In the genomic region with DNA sequence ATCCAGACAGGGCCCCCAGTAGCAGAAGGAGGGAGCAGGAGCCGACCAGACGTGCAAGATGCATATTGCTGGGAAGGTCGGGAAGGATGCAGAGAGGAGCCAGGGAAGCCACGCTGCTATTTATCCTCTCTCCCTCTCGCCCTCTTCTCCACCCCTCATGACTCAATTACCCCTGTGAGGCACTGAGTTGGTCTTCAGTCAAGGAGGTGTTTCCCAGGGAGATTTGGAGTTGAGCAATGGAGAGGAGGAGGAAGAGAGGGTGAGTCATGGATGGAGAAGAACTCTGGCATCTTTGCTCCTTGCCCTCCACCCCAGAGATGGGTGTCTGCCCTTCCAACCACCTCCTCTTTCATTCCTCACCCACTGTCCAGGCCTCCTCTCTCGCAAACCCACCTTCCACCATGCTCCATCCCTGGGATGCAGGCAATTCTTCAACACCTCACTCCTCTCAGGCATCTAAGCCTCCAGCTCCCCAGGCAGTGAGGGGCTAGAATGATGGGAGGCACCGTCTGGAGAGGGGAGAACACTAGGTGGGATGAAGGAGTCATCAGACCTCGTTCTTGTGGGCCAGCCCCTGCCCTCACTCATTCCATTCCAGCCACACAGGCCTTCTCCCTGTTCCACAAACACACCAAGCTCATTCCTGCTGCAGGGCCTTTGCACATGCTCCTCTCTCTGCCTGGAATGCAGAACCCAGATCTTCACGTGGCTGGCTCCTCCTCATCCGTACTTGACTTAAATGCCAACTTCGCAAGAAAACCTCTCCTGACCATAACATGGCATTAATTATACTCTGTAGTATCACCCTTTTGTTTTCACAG, we compare ENCODE assay signal across 1 cellular context.
A peak's percentile ranks its signal among the peaks of the same experiment; 100 is the strongest.
TF ChIP-seq lines count a peak whose summit lies in the region.

A gene with protein sequence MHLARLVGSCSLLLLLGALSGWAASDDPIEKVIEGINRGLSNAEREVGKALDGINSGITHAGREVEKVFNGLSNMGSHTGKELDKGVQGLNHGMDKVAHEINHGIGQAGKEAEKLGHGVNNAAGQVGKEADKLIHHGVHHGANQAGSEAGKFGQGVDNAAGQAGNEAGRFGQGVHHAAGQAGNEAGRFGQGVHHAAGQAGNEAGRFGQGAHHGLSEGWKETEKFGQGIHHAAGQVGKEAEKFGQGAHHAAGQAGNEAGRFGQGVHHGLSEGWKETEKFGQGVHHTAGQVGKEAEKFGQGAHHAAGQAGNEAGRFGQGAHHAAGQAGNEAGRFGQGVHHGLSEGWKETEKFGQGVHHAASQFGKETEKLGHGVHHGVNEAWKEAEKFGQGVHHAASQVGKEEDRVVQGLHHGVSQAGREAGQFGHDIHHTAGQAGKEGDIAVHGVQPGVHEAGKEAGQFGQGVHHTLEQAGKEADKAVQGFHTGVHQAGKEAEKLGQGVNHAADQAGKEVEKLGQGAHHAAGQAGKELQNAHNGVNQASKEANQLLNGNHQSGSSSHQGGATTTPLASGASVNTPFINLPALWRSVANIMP (minus strand): TSS at position 94 of the 821 bp plus-strand sequence. CDS start 30 bp downstream, at position 64.

TF ChIP-seq in HEK293, 187 proteins besides CTCF, POLR2A, EP300 and RAD21 (continued from another document):
- TF ChIP-seq ZFHX2 (tag by site-specific recombination; conservative IDR thresholded peaks at IDR 0.05) (peak; percentile 60), ZEB2 (tag by site-specific recombination; IDR thresholded peaks at IDR 0.05) (no peak), KLF17 (tag by site-specific recombination; IDR thresholded peaks at IDR 0.05) (0 out of 2 replicates have a peak, but pooled peaks have one; percentile 19)
